Comparison of ENCODE assay signal across 24 cellular contexts in genomic region chr2:206375956-206376355, GRCh38.
"Had no signal": no experiment of that assay in that cellular context is flagged by ENCODE, and none has a peak within 500 bp of the region (broad histone marks: within the 10 kb centered on the region; RNA-seq: fewer than 3 reads in every experiment).

No MANE protein-coding gene starts in this region.

- H3K27ac ChIP-seq: stomach, suprapubic skin, testis, thoracic aorta, thyroid gland, tibial artery, tibial nerve, transverse colon, upper lobe of left lung, upper lobe of right lung, uterus, vagina had no signal

- DNase-seq: stimulated activated CD4-positive, alpha-beta T cell treated with anti-CD3 and anti-CD28 coated beads, Interleukin-2, amount 100 ng/mL, for 48 hours; stimulated activated CD4-positive, alpha-beta T cell treated with anti-CD3 and anti-CD28 coated beads, Interleukin-4, amount 100 ng/mL, for 1 hour; stimulated activated CD4-positive, alpha-beta T cell treated with anti-CD3 and anti-CD28 coated beads, Interleukin-4, amount 100 ng/mL, for 24 hours; stimulated activated CD4-positive, alpha-beta T cell treated with anti-CD3 and anti-CD28 coated beads, Interleukin-4, amount 100 ng/mL, for 4 hours; stimulated activated CD8-positive, alpha-beta memory T cell treated with anti-CD3 and anti-CD28 coated beads, Interleukin-4, amount 100 ng/mL, for 48 hours; stimulated activated naive B cell treated with anti-CD40 and anti-IgM and Interleukin-4, amounts not matched to agents 10 μg/mL and 1 μg/mL and 100 μg/mL, for 72 hours; stimulated activated naive CD4-positive, alpha-beta T cell; stimulated activated naive CD4-positive, alpha-beta T cell treated with Interleukin-2 at 50 U/mL for 16 hours; stimulated activated naive CD8-positive, alpha-beta T cell treated with anti-CD3 and anti-CD28 coated beads, Interleukin-15, amount 100 ng/mL, for 72 hours; stimulated activated naive CD8-positive, alpha-beta T cell treated with anti-CD3 and anti-CD28 coated beads, Interleukin-15, Interleukin-2, amounts not matched to agents 100 U/mL and 50 U/mL, for 24 hours; stomach; substantia nigra; testis; thyroid gland; tibial artery; transverse colon; trophoblast cell; upper lobe of left lung; upper lobe of right lung; uterus had no signal

- H3K4me1 ChIP-seq: stomach, suprapubic skin, testis, thyroid gland, tibial artery, tibial nerve, transverse colon, upper lobe of left lung, upper lobe of right lung, uterus, vagina had no signal

- H3K4me3 ChIP-seq: stomach, suprapubic skin, testis, thoracic aorta, thyroid gland, tibial artery, tibial nerve, transverse colon, upper lobe of left lung, upper lobe of right lung, uterus, vagina had no signal

- H3K36me3 ChIP-seq: stomach, suprapubic skin, thoracic aorta, thyroid gland, tibial artery, tibial nerve, transverse colon, upper lobe of left lung, upper lobe of right lung, uterus, vagina had no signal

- H3K9me3 ChIP-seq: testis, thoracic aorta, thyroid gland, upper lobe of right lung, vagina had no signal
